In the genomic region with DNA sequence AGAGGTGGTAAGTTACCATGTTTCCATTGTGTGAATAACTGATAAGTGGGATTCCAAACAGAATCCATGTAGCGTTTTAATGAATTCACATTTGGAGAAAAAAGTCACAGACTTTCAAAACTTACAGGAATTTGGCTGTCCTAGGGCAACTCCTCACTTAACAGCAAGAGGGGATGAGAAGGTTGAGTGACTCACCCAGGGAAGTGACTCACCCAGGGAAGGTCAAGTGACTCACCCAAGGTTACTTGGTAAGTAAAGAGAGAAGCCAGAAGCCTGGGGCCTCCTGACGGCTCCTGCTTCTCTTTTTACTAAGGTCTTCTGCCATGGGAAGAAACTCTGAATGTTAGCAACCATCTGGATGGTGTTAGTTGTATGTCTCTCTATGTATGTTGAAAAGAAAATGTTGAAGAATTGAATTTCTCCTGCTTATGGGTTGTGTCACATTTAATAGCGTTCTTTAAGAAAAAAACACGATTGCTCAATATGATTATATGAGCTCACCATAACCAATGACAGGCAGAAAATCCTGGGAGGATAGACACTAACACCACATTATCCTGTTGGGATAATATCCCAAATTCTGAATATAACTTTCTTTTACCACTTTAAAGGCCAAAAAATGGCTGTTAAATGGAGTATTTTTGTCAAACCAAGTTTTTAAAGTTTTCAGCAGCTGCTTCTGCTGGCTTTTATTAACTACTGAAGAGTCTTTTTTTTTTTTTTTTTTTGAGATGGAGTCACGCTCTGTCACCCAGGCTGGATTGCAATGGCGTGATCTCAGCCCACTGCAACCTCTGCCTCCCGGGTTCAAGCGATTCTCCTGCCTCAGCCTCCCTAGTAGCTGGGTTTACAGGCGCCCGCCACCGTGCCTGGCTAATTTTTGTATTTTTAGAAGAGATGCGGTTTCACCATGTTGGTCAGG, we compare ENCODE assay signal across 8 cellular contexts.
DNase-seq lines count a peak whose midpoint lies in the region; ATAC-seq and TF ChIP-seq lines count a peak whose summit lies in the region.

No MANE protein-coding gene starts in this region.

- no peak for TF ChIP-seq CTCF in gastrocnemius medialis (IDR thresholded peaks at IDR 0.05 in 4 of 5, conservative IDR thresholded peaks at IDR 0.05 in 1 of 5)

- peak overlapping the region; percentile 27 to 70 (median 56) for H3K27ac ChIP-seq in gastrocnemius medialis

- ATAC-seq in HG02610 (IDR thresholded peaks at IDR 0.05; ENCODE audit: unreplicated experiment) (peak; percentile 78), Right ventricle myocardium inferior (peak; percentile 97), gastrocnemius medialis (peak; percentile 94 to 99), HG02938 (IDR thresholded peaks at IDR 0.05; ENCODE audit: unreplicated experiment) (no peak)

- no peaks in the 10 kb centered on the region for H3K36me3 ChIP-seq in gastrocnemius medialis

- no peak for TF ChIP-seq POLR2A in gastrocnemius medialis (IDR thresholded peaks at IDR 0.05)

- H3K4me1 ChIP-seq in gastrocnemius medialis: no peaks in the 10 kb centered on the region

- H3K9me3 ChIP-seq in gastrocnemius medialis: no peaks in the 10 kb centered on the region

- intact Hi-C loops in Right ventricle myocardium inferior (cut with DNase I): no loop called here
- intact Hi-C loops in gastrocnemius medialis (cut with DNase I; ENCODE audit: low total_unique reads): loop anchor here (5.0 kb wide), 1 partner anchor 99 kb away; no protein-coding TSS in a partner anchor

- no peaks in the 10 kb centered on the region for H3K27me3 ChIP-seq in gastrocnemius medialis

- in situ Hi-C loops in Caki2 (cut with HindIII; ENCODE audit: low pct_unique_long_range_greater_than_20kb, low sequenced_read_pairs): no loop called here
- in situ Hi-C loops in gastrocnemius medialis (cut with MboI; ENCODE audit: low sequenced_read_pairs in 4 of 4): no loop called here

- no peak overlapping the region for H3K4me3 ChIP-seq in gastrocnemius medialis

- DNase-seq in Caki2 (ENCODE audit: low read depth) (peak; percentile 94), OCI-M1 (lab: John Stamatoyannopoulos, UW) (peak; percentile 93), Right ventricle myocardium inferior (ENCODE audit: missing footprints) (peak; percentile 69), gastrocnemius medialis (peak; percentile 58 to 81), cortex of kidney (lab: John Stamatoyannopoulos, UW) (no peak)
- DNase-seq in activated T-helper 9 cell treated with anti-CD3 and anti-CD28 coated beads, Interleukin-2, amount 50 U/mL, for 16 hours (ENCODE audit: low read depth): peak; percentile 51
